8 cellular contexts compared by ENCODE assay signal in genomic region chr9:129460323-129461261, GRCh38.
DNase-seq lines count a peak whose midpoint lies in the region; ATAC-seq and TF ChIP-seq lines count a peak whose summit lies in the region.

No MANE protein-coding gene starts in this region.

- H3K27me3 Mint-ChIP-seq in CD4-positive, CD25-positive, alpha-beta regulatory T cell, result no peaks in the 10 kb centered on the region
- no peaks in the 10 kb centered on the region for H3K27me3 Mint-ChIP-seq in activated T-helper 17 cell treated with anti-CD3 and anti-CD28 coated beads, Interleukin-2, amount 50 U/mL, for 72 hours
- H3K27me3 Mint-ChIP-seq in naive B cell, result peaks cover 4 to 14% (median 7%) of the 10 kb centered on the region in 3 donors

- TF ChIP-seq CTCF in fibroblast of lung (conservative IDR thresholded peaks at IDR 0.05 in 1 of 2, IDR thresholded peaks at IDR 0.05 in 1 of 2; ENCODE audit: low read depth in 1 of 2, low read length in 2 of 2), result no peak

- no peaks in the 10 kb centered on the region for H3K79me2 ChIP-seq in fibroblast of lung (ENCODE audit: control insufficient read depth, insufficient read depth, low read length)

- peak overlapping the region in 3 of 4 donors; percentile 76 to 87 (median 85) for H3K4me3 Mint-ChIP-seq in CD4-positive, CD25-positive, alpha-beta regulatory T cell
- H3K4me3 Mint-ChIP-seq in activated T-helper 17 cell treated with anti-CD3 and anti-CD28 coated beads, Interleukin-2, amount 50 U/mL, for 72 hours, result peak overlapping the region; percentile 71
- peak overlapping the region; percentile 75 to 93 (median 83) for H3K4me3 Mint-ChIP-seq in naive B cell

- H3K36me3 ChIP-seq in CD4-positive, CD25-positive, alpha-beta regulatory T cell (ENCODE audit: control insufficient read depth, insufficient read depth, low read length), result no peaks in the 10 kb centered on the region
- H3K36me3 ChIP-seq in fibroblast of lung (ENCODE audit: control insufficient read depth, insufficient read depth, low read length), result no peaks in the 10 kb centered on the region

- peaks cover 0 to 43% (median 6%) of the 10 kb centered on the region in 4 donors for H3K4me1 Mint-ChIP-seq in CD4-positive, CD25-positive, alpha-beta regulatory T cell
- H3K4me1 Mint-ChIP-seq in activated T-helper 17 cell treated with anti-CD3 and anti-CD28 coated beads, Interleukin-2, amount 50 U/mL, for 72 hours, result peaks cover 23% of the 10 kb centered on the region
- peaks cover 7 to 27% (median 14%) of the 10 kb centered on the region in 3 donors for H3K4me1 Mint-ChIP-seq in naive B cell

- peak; percentile 83 to 89 for ATAC-seq in CD4-positive, CD25-positive, alpha-beta regulatory T cell (ENCODE audit: low read depth in 2 of 2)
- ATAC-seq in GM21381 (IDR thresholded peaks at IDR 0.05; ENCODE audit: unreplicated experiment), result peak; percentile 76
- peak; percentile 82 for ATAC-seq in activated T-helper 17 cell treated with anti-CD3 and anti-CD28 coated beads, Interleukin-2, amount 50 U/mL, for 72 hours (replicated peaks)
- ATAC-seq in naive B cell (ENCODE audit: low read depth in 2 of 2), result peak; percentile 78 to 83

- no peaks in the 10 kb centered on the region for H3K36me3 Mint-ChIP-seq in CD4-positive, CD25-positive, alpha-beta regulatory T cell
- H3K36me3 Mint-ChIP-seq in activated T-helper 17 cell treated with anti-CD3 and anti-CD28 coated beads, Interleukin-2, amount 50 U/mL, for 72 hours (ENCODE audit: low read depth), result no peaks in the 10 kb centered on the region
- no peaks in the 10 kb centered on the region for H3K36me3 Mint-ChIP-seq in naive B cell

- no peaks in the 10 kb centered on the region for H3K27me3 ChIP-seq in CD4-positive, CD25-positive, alpha-beta regulatory T cell (ENCODE audit: control insufficient read depth, insufficient read depth, low read length)
- H3K27me3 ChIP-seq in fibroblast of lung (ENCODE audit: control insufficient read depth, insufficient read depth, low read length), result no peaks in the 10 kb centered on the region

- H3K9me3 Mint-ChIP-seq in CD4-positive, CD25-positive, alpha-beta regulatory T cell, result no peaks in the 10 kb centered on the region
- no peaks in the 10 kb centered on the region for H3K9me3 Mint-ChIP-seq in activated T-helper 17 cell treated with anti-CD3 and anti-CD28 coated beads, Interleukin-2, amount 50 U/mL, for 72 hours
- peaks cover 0 to 7% (median 0%) of the 10 kb centered on the region in 7 donors for H3K9me3 Mint-ChIP-seq in naive B cell

- H3K9ac ChIP-seq in fibroblast of lung (ENCODE audit: insufficient read depth, low read length), result peak overlapping the region; percentile 98

- H3K4me1 ChIP-seq in CD4-positive, CD25-positive, alpha-beta regulatory T cell (ENCODE audit: control insufficient read depth, insufficient read depth, low read length, poor library complexity, severe bottlenecking), result peaks cover 36% of the 10 kb centered on the region
- peaks cover 34% of the 10 kb centered on the region for H3K4me1 ChIP-seq in fibroblast of lung (ENCODE audit: control insufficient read depth, extremely low read depth, insufficient read depth, low read length)

- peak overlapping the region; percentile 80 for H3K4me2 ChIP-seq in fibroblast of lung (ENCODE audit: extremely low read depth, insufficient read depth, low read length)

- DNase-seq in CD4-positive, CD25-positive, alpha-beta regulatory T cell, result peak; percentile 60 to 89 (median 78)
- DNase-seq in KG1 (lab: John Stamatoyannopoulos, UW), result peak; percentile 83
- DNase-seq in RKO (ENCODE audit: low spot score), result peak; percentile 97
- peak; percentile 99 for DNase-seq in fibroblast of lung (ENCODE audit: low read depth in 2 of 2)
- DNase-seq in naive B cell, result peak; percentile 72
- DNase-seq in stimulated activated CD8-positive, alpha-beta memory T cell treated with anti-CD3 and anti-CD28 coated beads, Interleukin-7, amount 100 ng/mL, for 4 hours (ENCODE audit: low read depth in 2 of 2), result peak; percentile 81 to 87

- H2AFZ ChIP-seq in fibroblast of lung (ENCODE audit: low read length), result no peak overlapping the region

- peak overlapping the region; percentile 44 to 97 (median 86) for H3K27ac Mint-ChIP-seq in CD4-positive, CD25-positive, alpha-beta regulatory T cell
- peak overlapping the region; percentile 93 for H3K27ac Mint-ChIP-seq in activated T-helper 17 cell treated with anti-CD3 and anti-CD28 coated beads, Interleukin-2, amount 50 U/mL, for 72 hours
- peak overlapping the region; percentile 21 to 98 (median 86) for H3K27ac Mint-ChIP-seq in naive B cell

- H3K9me3 ChIP-seq in CD4-positive, CD25-positive, alpha-beta regulatory T cell (ENCODE audit: control insufficient read depth in 2 of 2, low read length in 2 of 2), result no peaks in the 10 kb centered on the region
- H3K9me3 ChIP-seq in fibroblast of lung (ENCODE audit: control insufficient read depth, insufficient read depth, low read depth, low read length), result no peaks in the 10 kb centered on the region

- H3K4me3 ChIP-seq in CD4-positive, CD25-positive, alpha-beta regulatory T cell (ENCODE audit: low read depth, low read length), result no peak overlapping the region
- peak overlapping the region in 3 of 4 experiments; percentile 44 to 57 (median 49) for H3K4me3 ChIP-seq in fibroblast of lung (replicated peaks in 1 of 4; ENCODE audit: control extremely low read depth in 1 of 4, insufficient read depth in 1 of 4, low read depth in 3 of 4, low read length in 4 of 4)

- no peaks in the 10 kb centered on the region for H4K20me1 ChIP-seq in fibroblast of lung (ENCODE audit: control insufficient read depth, extremely low read depth, insufficient read depth, low read length)

- peak overlapping the region; percentile 25 for H3K27ac ChIP-seq in CD4-positive, CD25-positive, alpha-beta regulatory T cell (ENCODE audit: insufficient read depth, low read length, poor library complexity, severe bottlenecking)
- peak overlapping the region; percentile 100 for H3K27ac ChIP-seq in fibroblast of lung (ENCODE audit: insufficient read depth, low read length)
